1 cellular context compared by ENCODE assay signal in genomic region chr19:12495002-12495802, GRCh38.
TF ChIP-seq lines count a peak whose summit lies in the region.

No MANE protein-coding gene starts in this region.

TF ChIP-seq in H1, 55 proteins besides CTCF, POLR2A, EP300 and RAD21:
- TF ChIP-seq RFX5 (IDR thresholded peaks at IDR 0.05; ENCODE audit: borderline replicate concordance, low read depth, low read length) (no peak), CHD7 (IDR thresholded peaks at IDR 0.05; ENCODE audit: insufficient replicate concordance, low read length) (no peak), SIRT6 (IDR thresholded peaks at IDR 0.05; ENCODE audit: low read length) (no peak), MAFK (IDR thresholded peaks at IDR 0.05; ENCODE audit: low read depth, low read length) (no peak), PHF8 (conservative IDR thresholded peaks at IDR 0.05; ENCODE audit: low read depth, low read length) (peak; percentile 69), YY1 (IDR thresholded peaks at IDR 0.05; ENCODE audit: low read depth, low read length) (no peak), NANOG (IDR thresholded peaks at IDR 0.05; ENCODE audit: insufficient read depth, low read depth, low read length, poor library complexity, severe bottlenecking) (no peak), NRF1 (IDR thresholded peaks at IDR 0.05; ENCODE audit: low read depth, low read length) (no peak), BCL11A (IDR thresholded peaks at IDR 0.05; ENCODE audit: low read depth in 2 of 2, low read length in 2 of 2) (no peak), JUND (IDR thresholded peaks at IDR 0.05; ENCODE audit: low read length) (peak; percentile 56; the same call in 1 of the 2 replicates), BACH1 (IDR thresholded peaks at IDR 0.05; ENCODE audit: low read length) (peak; percentile 65), HDAC6 (IDR thresholded peaks at IDR 0.05; ENCODE audit: low read depth, low read length) (no peak), BRCA1 (IDR thresholded peaks at IDR 0.05; ENCODE audit: low read depth, low read length) (no peak), KDM4A (IDR thresholded peaks at IDR 0.05; ENCODE audit: low read depth, low read length, severe bottlenecking) (peak; percentile 73), TAF1 (IDR thresholded peaks at IDR 0.05; ENCODE audit: low read depth, low read length) (peak; percentile 91), POU5F1 (IDR thresholded peaks at IDR 0.05; ENCODE audit: low read depth, low read length) (no peak), RXRA (IDR thresholded peaks at IDR 0.05; ENCODE audit: insufficient read depth, low read depth, low read length) (no peak), SIN3A (conservative IDR thresholded peaks at IDR 0.05 in 1 of 2, IDR thresholded peaks at IDR 0.05 in 1 of 2; ENCODE audit: low read depth in 1 of 2, low read length in 2 of 2) (peak in 1 of 2 experiments; percentile 60; a peak in 1 of 4 replicates), KDM1A (IDR thresholded peaks at IDR 0.05; ENCODE audit: borderline replicate concordance, low read length) (no peak), ASH2L (IDR thresholded peaks at IDR 0.05; ENCODE audit: low read length) (peak; percentile 57), SUZ12 (IDR thresholded peaks at IDR 0.05; ENCODE audit: low read length) (no peak), SP2 (IDR thresholded peaks at IDR 0.05; ENCODE audit: low read length) (no peak), SRF (IDR thresholded peaks at IDR 0.05; ENCODE audit: low read depth, low read length) (no peak), ZNF274 (IDR thresholded peaks at IDR 0.05; ENCODE audit: borderline replicate concordance, extremely low read depth, low read length) (no peak), E2F6 (IDR thresholded peaks at IDR 0.05) (peak; percentile 67), USF2 (IDR thresholded peaks at IDR 0.05; ENCODE audit: low read length) (no peak), CREB1 (IDR thresholded peaks at IDR 0.05) (peak; percentile 65), CHD2 (IDR thresholded peaks at IDR 0.05; ENCODE audit: low read length) (peak; percentile 69), TEAD4 (IDR thresholded peaks at IDR 0.05; ENCODE audit: low read depth, low read length) (no peak), GABPA (IDR thresholded peaks at IDR 0.05; ENCODE audit: borderline replicate concordance, insufficient read depth, low read length) (peak; percentile 33; the same call in 1 of the 2 replicates), TAF7 (optimal IDR thresholded peaks at IDR 0.05; ENCODE audit: borderline replicate concordance, low read depth, low read length) (peak; percentile 83), EZH2 (IDR thresholded peaks at IDR 0.05; ENCODE audit: low read depth, low read length, severe bottlenecking) (no peak), HDAC2 (IDR thresholded peaks at IDR 0.05; ENCODE audit: borderline replicate concordance in 1 of 2, low read depth in 2 of 2, low read length in 2 of 2) (no peak), CEBPB (IDR thresholded peaks at IDR 0.05; ENCODE audit: low read depth, low read length) (no peak), CHD1 (IDR thresholded peaks at IDR 0.05; ENCODE audit: low read depth, low read length) (no peak), KDM5A (IDR thresholded peaks at IDR 0.05; ENCODE audit: low read length) (no peak), TCF12 (IDR thresholded peaks at IDR 0.05; ENCODE audit: low read depth, low read length) (no peak), CBX8 (IDR thresholded peaks at IDR 0.05; ENCODE audit: borderline replicate concordance, low read depth, low read length) (no peak), JUN (IDR thresholded peaks at IDR 0.05; ENCODE audit: low read depth, low read length) (no peak), MAX (IDR thresholded peaks at IDR 0.05) (peak; percentile 78), GTF2F1 (IDR thresholded peaks at IDR 0.05; ENCODE audit: borderline replicate concordance, low read depth, low read length) (peak; percentile 82), TBP (IDR thresholded peaks at IDR 0.05; ENCODE audit: low read depth, low read length) (peak; percentile 91), SP1 (IDR thresholded peaks at IDR 0.05; ENCODE audit: low read depth, low read length) (peak; percentile 62; the same call in 1 of the 2 replicates), ATF3 (IDR thresholded peaks at IDR 0.05; ENCODE audit: insufficient read depth, low read depth, low read length) (no peak), CBX5 (IDR thresholded peaks at IDR 0.05; ENCODE audit: low read depth, low read length) (no peak), CTBP2 (IDR thresholded peaks at IDR 0.05; ENCODE audit: borderline replicate concordance, insufficient read depth, insufficient read length, low read length) (no peak), POLR2AphosphoS5 (IDR thresholded peaks at IDR 0.05; ENCODE audit: low read depth, low read length) (peak; percentile 93), FOSL1 (IDR thresholded peaks at IDR 0.05; ENCODE audit: insufficient read depth, low read depth, low read length) (no peak), SP4 (IDR thresholded peaks at IDR 0.05; ENCODE audit: low read length) (no peak), EGR1 (IDR thresholded peaks at IDR 0.05; ENCODE audit: borderline replicate concordance, low read depth, low read length) (no peak), SAP30 (IDR thresholded peaks at IDR 0.05; ENCODE audit: insufficient read depth, insufficient replicate concordance, low read length) (no peak), SIX5 (IDR thresholded peaks at IDR 0.05; ENCODE audit: low read depth, low read length) (no peak), ATF2 (IDR thresholded peaks at IDR 0.05; ENCODE audit: low read length) (no peak), RNF2 (IDR thresholded peaks at IDR 0.05; ENCODE audit: borderline replicate concordance, low read depth, low read length, missing control alignments, poor library complexity, severe bottlenecking) (no peak), RBBP5 (IDR thresholded peaks at IDR 0.05; ENCODE audit: borderline replicate concordance, low read depth, low read length) (no peak)
